In the genomic region with DNA sequence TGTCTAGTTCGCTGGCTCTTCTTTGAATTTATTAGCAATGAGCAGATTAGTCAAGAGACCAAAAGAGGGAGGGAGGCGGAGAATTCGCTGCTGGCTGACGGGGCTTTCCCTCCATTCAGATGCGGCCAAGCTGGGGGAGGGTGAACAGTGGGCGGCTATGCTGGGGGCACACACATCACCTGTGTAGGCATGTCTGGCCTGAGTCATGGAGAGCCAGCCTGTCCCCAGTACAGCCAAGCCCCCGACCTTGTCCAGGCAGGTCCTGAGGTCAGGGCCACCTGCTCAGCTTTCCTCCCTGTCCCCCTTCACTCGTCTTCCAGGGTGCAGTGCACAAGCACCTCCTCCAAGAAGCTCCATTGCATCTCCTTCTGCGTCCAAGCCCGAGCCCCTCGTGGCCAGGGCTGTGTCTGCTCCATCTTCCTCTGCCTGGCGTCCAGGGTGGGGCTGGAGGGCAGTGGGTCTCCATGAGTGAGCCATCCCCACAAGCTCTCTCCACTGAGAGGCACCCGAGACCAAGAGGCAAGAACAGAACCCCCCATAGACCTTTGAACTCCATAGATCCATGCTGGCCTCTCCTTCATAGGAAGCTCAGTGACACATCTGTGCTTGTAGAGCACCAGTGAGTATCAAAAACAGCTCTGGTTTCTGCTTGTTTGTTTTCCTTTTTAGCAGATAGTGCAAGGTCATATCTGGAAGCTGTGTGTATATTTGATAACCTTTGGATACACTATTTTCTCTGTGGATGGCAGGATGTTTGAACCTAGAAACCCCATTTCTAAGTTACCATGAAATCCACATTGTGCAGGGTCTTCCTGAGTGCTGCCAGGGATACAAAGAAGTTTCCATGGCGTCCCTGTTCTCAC, we compare ENCODE assay signal across 11 cellular contexts. TPM values are rescaled to one million over a fixed set of nuclear protein-coding genes. Genes with fewer than 3 reads are reported as not detected.
DNase-seq lines count a peak whose midpoint lies in the region; ATAC-seq, FAIRE-seq and TF ChIP-seq lines count a peak whose summit lies in the region.
"Had no signal": no experiment of that assay in that cellular context is flagged by ENCODE, and none has a peak within 500 bp of the region (broad histone marks: within the 10 kb centered on the region; RNA-seq: fewer than 3 reads in every experiment).

No MANE protein-coding gene starts in this region.

- peak; percentile 65 for DNase-seq in H7
- no peak for DNase-seq in ascending aorta (ENCODE audit: low spot score in 2 of 2)
- no peak for DNase-seq in keratinocyte (ENCODE audit: low read depth, low spot score)
- DNase-seq in spleen = peak; percentile 74
- DNase-seq in HPDE6-E6E7 (ENCODE audit: extremely low spot score) = no peak
- no peak for DNase-seq in OCI-LY7 (ENCODE audit: low spot score)
- DNase-seq in stimulated activated CD4-positive, alpha-beta T cell treated with anti-CD3 and anti-CD28 coated beads, Interleukin-1b, Interleukin-23, amount 100 ng/mL, for 48 hours = no peak
- DNase-seq: activated CD4-positive, alpha-beta T cell treated with anti-CD3 and anti-CD28 coated beads, Interleukin-2, amount 50 U/mL, for 1 hour; NK-92 treated with Interleukin-12 subunit alpha and Interleukin-12 subunit beta, amount 100 ng/mL, for 24 hours had no signal

- H3K9me2 ChIP-seq in OCI-LY7 (ENCODE audit: insufficient read depth, low read length) = no peaks in the 10 kb centered on the region

- BruUV-seq in OCI-LY7 (replicated peaks; lab: Mats Ljungman, UMichigan) = no TSS peak

- H3K4me3 ChIP-seq in H7 (ENCODE audit: insufficient read depth, low read depth, low read length) (no peak overlapping the region), ascending aorta (peak overlapping the region in 1 of 2 donors; percentile 2), keratinocyte (ENCODE audit: control insufficient read depth in 2 of 3, extremely low read depth in 1 of 3, insufficient read depth in 2 of 3, low read depth in 1 of 3, low read length in 3 of 3) (peak overlapping the region in 1 of 3 experiments; percentile 36), spleen (no peak overlapping the region), OCI-LY7 (ENCODE audit: low read depth, low read length, poor library complexity, severe bottlenecking) (no peak overlapping the region)
- H3K4me3 ChIP-seq: mucosa of descending colon had no signal

- POLR2A ChIA-PET in OCI-LY7 (lab: Charles Lee) = no interaction called here

- peak overlapping the region; percentile 80 for H2AFZ ChIP-seq in keratinocyte (ENCODE audit: control insufficient read depth, low read length)
- H2AFZ ChIP-seq in OCI-LY7 (ENCODE audit: low read length) = no peak overlapping the region

- H3K9me1 ChIP-seq in keratinocyte (ENCODE audit: control insufficient read depth, extremely low read depth, insufficient read depth, low read length) = no peaks in the 10 kb centered on the region

- intact Hi-C loops in ascending aorta (cut with DNase I) (no loop called here), spleen (cut with DNase I; ENCODE audit: low total_unique reads) (no loop called here), OCI-LY7 (cut with micrococcal nuclease; ENCODE audit: unreplicated experiment) (no loop called here)

- no peak for TF ChIP-seq POLR2A in spleen (IDR thresholded peaks at IDR 0.05)

- dilution Hi-C loops in keratinocyte (cut with MboI; ENCODE audit: extremely low pct_ligation_motif_present, low sequenced_read_pairs) = no loop called here

- no peaks in the 10 kb centered on the region; the same call in 1 of the 2 replicates for H3K27me3 ChIP-seq in H7 (ENCODE audit: control insufficient read depth, insufficient read depth, low read length)
- no peaks in the 10 kb centered on the region for H3K27me3 ChIP-seq in ascending aorta
- no peaks in the 10 kb centered on the region for H3K27me3 ChIP-seq in keratinocyte (ENCODE audit: control insufficient read depth, extremely low read depth, insufficient read depth, low read length)
- H3K27me3 ChIP-seq in spleen (replicated peaks in 1 of 7) = no peaks in the 10 kb centered on the region

- H4K20me1 ChIP-seq in keratinocyte (ENCODE audit: control insufficient read depth, extremely low read depth, insufficient read depth, low read length) (no peaks in the 10 kb centered on the region), OCI-LY7 (ENCODE audit: insufficient read depth, low read length) (no peaks in the 10 kb centered on the region)

- TF ChIP-seq CTCF in ascending aorta (IDR thresholded peaks at IDR 0.05) (no peak), keratinocyte (optimal IDR thresholded peaks at IDR 0.05 in 1 of 3, IDR thresholded peaks at IDR 0.05 in 1 of 3, conservative IDR thresholded peaks at IDR 0.05 in 1 of 3; ENCODE audit: extremely low read depth in 1 of 3, insufficient read depth in 2 of 3, low read length in 3 of 3) (no peak), spleen (IDR thresholded peaks at IDR 0.05 in 8 of 11, conservative IDR thresholded peaks at IDR 0.05 in 3 of 11) (no peak), OCI-LY7 (conservative IDR thresholded peaks at IDR 0.05; ENCODE audit: low read length) (no peak)

- CTCF ChIA-PET in OCI-LY7 (lab: Charles Lee; ENCODE audit: unreplicated experiment) = interaction anchor here (0.9 kb wide), 1 partner anchor 48 kb away, joined by 3 read pairs; no protein-coding TSS in a partner anchor

- peak overlapping the region; percentile 45 for H3K9ac ChIP-seq in keratinocyte (ENCODE audit: control insufficient read depth, extremely low read depth, insufficient read depth, low read length)

- H3K27ac ChIP-seq in ascending aorta (peak overlapping the region; percentile 89 to 91), keratinocyte (ENCODE audit: control insufficient read depth, insufficient read depth, low read length) (peak overlapping the region; percentile 85), spleen (peak overlapping the region in 5 of 8 donors; percentile 10 to 57 (median 45)), OCI-LY7 (ENCODE audit: low read depth, low read length, poor library complexity, severe bottlenecking) (no peak overlapping the region)

- H3K36me3 ChIP-seq in H7 (replicated peaks; ENCODE audit: control insufficient read depth, insufficient read depth, low read length) = no peaks in the 10 kb centered on the region; the same call in none of the 2 replicates
- peaks cover 6 to 22% of the 10 kb centered on the region in 2 donors for H3K36me3 ChIP-seq in ascending aorta
- no peaks in the 10 kb centered on the region for H3K36me3 ChIP-seq in keratinocyte (ENCODE audit: control insufficient read depth in 2 of 2, extremely low read depth in 1 of 2, insufficient read depth in 2 of 2, low read length in 2 of 2)
- H3K36me3 ChIP-seq in spleen = peaks cover 0 to 63% (median 9%) of the 10 kb centered on the region in 6 donors
- no peaks in the 10 kb centered on the region for H3K36me3 ChIP-seq in OCI-LY7 (ENCODE audit: insufficient read depth, low read length)

- H3K79me2 ChIP-seq in keratinocyte (ENCODE audit: control insufficient read depth, insufficient read depth, low read length) = no peaks in the 10 kb centered on the region
- no peaks in the 10 kb centered on the region for H3K79me2 ChIP-seq in OCI-LY7 (ENCODE audit: insufficient read depth, low read depth, low read length)

- H3K4me1 ChIP-seq in ascending aorta (peaks cover 43 to 66% of the 10 kb centered on the region in 2 donors), keratinocyte (ENCODE audit: control insufficient read depth, extremely low read depth, insufficient read depth, low read length) (peaks cover 47% of the 10 kb centered on the region), spleen (peaks cover 0 to 66% (median 49%) of the 10 kb centered on the region in 6 donors), OCI-LY7 (ENCODE audit: insufficient read depth, low read length, poor library complexity, severe bottlenecking) (no peaks in the 10 kb centered on the region)

- H3K9me3 ChIP-seq in ascending aorta (no peaks in the 10 kb centered on the region), keratinocyte (ENCODE audit: control insufficient read depth, low read depth, low read length) (no peaks in the 10 kb centered on the region), spleen (no peaks in the 10 kb centered on the region), OCI-LY7 (ENCODE audit: low read length) (no peaks in the 10 kb centered on the region)
- H3K9me3 ChIP-seq: mucosa of descending colon had no signal

- H3K4me2 ChIP-seq in keratinocyte (ENCODE audit: control insufficient read depth, extremely low read depth, insufficient read depth, low read depth, low read length) (peak overlapping the region; percentile 73), OCI-LY7 (ENCODE audit: low read length) (no peak overlapping the region)

- WGBS in spleen, 5 donors = 68 to 83% (median 71%) methylated on average over 14 of the region's 14 CpGs

- no peak for FAIRE-seq in keratinocyte (lab: Jason Lieb, UNC)

- ATAC-seq in GM19324 (IDR thresholded peaks at IDR 0.05; ENCODE audit: low FRiP score, unreplicated experiment) = no peak

RNA-seq across cellular contexts. Expression of gene DEPP1, which starts 1.9 kb away (rescaled TPM):
- 0.28 and 1.2 TPM in 2 replicates for total RNA-seq in H7 (2014; rRNA removed; shearing (Covaris generic))
- total RNA-seq in ascending aorta = 309 TPM
- polyA plus RNA-seq in keratinocyte = 0.90 to 1.2 TPM (median 0.95 TPM) in 3 replicates
- 1.4 TPM for polyA plus RNA-seq in keratinocyte (2011; ENCODE audit: low read depth)
- polyA plus RNA-seq in keratinocyte (2011; cell fraction: cytosol; rRNA removed) = 0.36 and 0.75 TPM in 2 replicates
- polyA plus RNA-seq in keratinocyte (2011; cell fraction: nucleus; rRNA removed) = 4.1 and 6.0 TPM in 2 replicates
- polyA plus RNA-seq in keratinocyte (2012; ENCODE audit: low replicate concordance) = 0.61 and 3.1 TPM in 2 replicates
- polyA minus RNA-seq in keratinocyte = 0.69 to 3.5 TPM (median 0.83 TPM) in 3 replicates
- polyA minus RNA-seq in keratinocyte (2011; cell fraction: cytosol; rRNA and poly(A)+ RNA removed) = not detected
- polyA minus RNA-seq in keratinocyte (2011; cell fraction: nucleus; rRNA and poly(A)+ RNA removed) = 3.0 and 3.3 TPM in 2 replicates
- total RNA-seq in spleen = 10 to 100 TPM in 6 of 7 donors, 1 to 10 TPM in 1; 9.5 to 90.1 (median 21.1) TPM
- 10 to 100 TPM; 13.3 to 36.5 (median 15.7) TPM for polyA plus RNA-seq in spleen
- total RNA-seq in OCI-LY7 (2014; rRNA removed; shearing (Covaris generic)) = 0.08 and 0.09 TPM in 2 replicates
- not detected in 2 replicates for total RNA-seq in OCI-LY7 (2022)

RNA-seq across cellular contexts. Expression of gene ZNF22, which starts 20.2 kb away (rescaled TPM):
- 20.2 and 23.1 TPM in 2 replicates for total RNA-seq in H7 (2014; rRNA removed; shearing (Covaris generic))
- 1.6 TPM for total RNA-seq in ascending aorta
- 4.0 to 9.4 TPM (median 6.8 TPM) in 3 replicates for polyA plus RNA-seq in keratinocyte
- 2.3 TPM for polyA plus RNA-seq in keratinocyte (2011; ENCODE audit: low read depth)
- polyA plus RNA-seq in keratinocyte (2011; cell fraction: cytosol; rRNA removed) = 3.5 and 6.2 TPM in 2 replicates
- 3.4 and 4.3 TPM in 2 replicates for polyA plus RNA-seq in keratinocyte (2011; cell fraction: nucleus; rRNA removed)
- 2.6 and 9.3 TPM in 2 replicates for polyA plus RNA-seq in keratinocyte (2012; ENCODE audit: low replicate concordance)
- 0.23 to 2.7 TPM (median 1.4 TPM) in 3 replicates for polyA minus RNA-seq in keratinocyte
- polyA minus RNA-seq in keratinocyte (2011; cell fraction: cytosol; rRNA and poly(A)+ RNA removed) = 1.9 TPM
- 1.2 and 2.1 TPM in 2 replicates for polyA minus RNA-seq in keratinocyte (2011; cell fraction: nucleus; rRNA and poly(A)+ RNA removed)
- total RNA-seq in spleen = 10 to 100 TPM; 22.7 to 28.3 (median 25.8) TPM
- polyA plus RNA-seq in spleen = 10 to 100 TPM; 25.9 to 33.6 (median 31.5) TPM
- total RNA-seq in OCI-LY7 (2014; rRNA removed; shearing (Covaris generic)) = 46.6 and 50.6 TPM in 2 replicates
- 33.3 and 36.6 TPM in 2 replicates for total RNA-seq in OCI-LY7 (2022)

RNA-seq across cellular contexts. Expression of gene RASSF4, which starts 20.9 kb away (rescaled TPM):
- 9.1 and 13.6 TPM in 2 replicates for total RNA-seq in H7 (2014; rRNA removed; shearing (Covaris generic))
- total RNA-seq in ascending aorta = 40.0 TPM
- polyA plus RNA-seq in keratinocyte = 0.20 to 0.54 TPM (median 0.23 TPM) in 3 replicates
- 0.11 TPM for polyA plus RNA-seq in keratinocyte (2011; ENCODE audit: low read depth)
- 0.06 and 0.09 TPM in 2 replicates for polyA plus RNA-seq in keratinocyte (2011; cell fraction: cytosol; rRNA removed)
- polyA plus RNA-seq in keratinocyte (2011; cell fraction: nucleus; rRNA removed) = 0.34 and 0.64 TPM in 2 replicates
- polyA plus RNA-seq in keratinocyte (2012; ENCODE audit: low replicate concordance) = 0.14 TPM in 1 of 2 replicates, not detected in the other
- 0.13 to 0.52 TPM (median 0.22 TPM) in 3 replicates for polyA minus RNA-seq in keratinocyte
- polyA minus RNA-seq in keratinocyte (2011; cell fraction: cytosol; rRNA and poly(A)+ RNA removed) = not detected
- polyA minus RNA-seq in keratinocyte (2011; cell fraction: nucleus; rRNA and poly(A)+ RNA removed) = 0.54 TPM in 1 of 2 replicates, not detected in the other
- total RNA-seq in spleen = 10 to 100 TPM; 70.8 to 96.2 (median 73.7) TPM
- polyA plus RNA-seq in spleen = 10 to 100 TPM; 36.7 to 61.0 (median 38.2) TPM
- total RNA-seq in OCI-LY7 (2014; rRNA removed; shearing (Covaris generic)) = 1.9 and 2.6 TPM in 2 replicates
- 2.7 and 5.3 TPM in 2 replicates for total RNA-seq in OCI-LY7 (2022)

Comparison
In these comparisons a context has a peak if more than half of its experiments do, and no peak if none do; other contexts are left out.
1. DNase-seq: peak in H7 (single experiment) and spleen (single experiment); none in ascending aorta (0 of 2), keratinocyte (single experiment), HPDE6-E6E7 (single experiment), OCI-LY7 (single experiment) and stimulated activated CD4-positive, alpha-beta T cell treated with anti-CD3 and anti-CD28 coated beads, Interleukin-1b, Interleukin-23, amount 100 ng/mL, for 48 hours (single experiment).